In genomic region chrX:72202792-72203401, GRCh38 we compare ENCODE assay signal across 1 cellular context.
TF ChIP-seq lines count a peak whose summit lies in the region.

No MANE protein-coding gene starts in this region.

TF ChIP-seq in H1, 55 proteins besides CTCF, POLR2A, EP300 and RAD21:
- no peak for TF ChIP-seq ZNF274 (IDR thresholded peaks at IDR 0.05; ENCODE audit: borderline replicate concordance, extremely low read depth, low read length)
